9 cellular contexts compared by ENCODE assay signal in the genomic region with DNA sequence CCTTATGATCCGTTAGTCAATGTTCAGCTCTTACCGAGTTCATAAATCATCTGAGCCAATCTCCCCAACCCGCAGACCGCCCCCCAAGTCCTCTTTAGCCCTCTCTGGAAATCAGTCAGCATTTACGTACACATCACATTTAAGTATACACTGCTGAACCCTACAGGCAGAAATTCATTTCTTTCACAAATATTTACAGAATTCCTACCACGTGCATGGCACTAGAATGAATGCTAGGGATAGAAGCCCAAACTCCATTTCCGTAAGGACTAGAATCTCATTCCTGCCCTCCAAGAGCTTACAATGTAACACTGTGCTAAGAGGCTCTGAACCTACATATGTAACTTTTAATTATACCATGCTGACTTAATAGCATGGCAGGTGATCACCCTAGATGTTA. TPM values are rescaled to one million over a fixed set of nuclear protein-coding genes. Genes with fewer than 3 reads are reported as not detected.
A peak's percentile ranks its signal among the peaks of the same experiment; 100 is the strongest.
DNase-seq lines count a peak whose midpoint lies in the region; ATAC-seq and TF ChIP-seq lines count a peak whose summit lies in the region.
"Had no signal": no experiment of that assay in that cellular context is flagged by ENCODE, and none has a peak within 500 bp of the region (broad histone marks: within the 10 kb centered on the region; RNA-seq: fewer than 3 reads in every experiment).

No MANE protein-coding gene starts in this region.

- peak overlapping the region; percentile 100 for H3K27ac Mint-ChIP-seq in chondrocyte (ENCODE audit: unreplicated experiment)
- peak overlapping the region; percentile 94 to 97 for H3K27ac Mint-ChIP-seq in natural killer cell treated with Interleukin-12 subunit alpha and Interleukin-12 subunit beta and Interleukin-15 and Interleukin-18, amount 100 ng/mL, for 72 hours

- peaks cover 69% of the 10 kb centered on the region for H3K4me1 Mint-ChIP-seq in chondrocyte (ENCODE audit: low read depth)
- H3K4me1 Mint-ChIP-seq in natural killer cell treated with Interleukin-12 subunit alpha and Interleukin-12 subunit beta and Interleukin-15 and Interleukin-18, amount 100 ng/mL, for 72 hours (ENCODE audit: low read depth in 2 of 2): peaks cover 41 to 46% of the 10 kb centered on the region in 2 donors

- peaks cover 8% of the 10 kb centered on the region for H3K36me3 Mint-ChIP-seq in chondrocyte (ENCODE audit: low read depth)
- peaks cover 10% of the 10 kb centered on the region for H3K36me3 Mint-ChIP-seq in natural killer cell treated with Interleukin-12 subunit alpha and Interleukin-12 subunit beta and Interleukin-15 and Interleukin-18, amount 100 ng/mL, for 72 hours

- H4K20me1 ChIP-seq in Karpas-422 (ENCODE audit: insufficient read depth, low read depth, low read length): peaks cover 25% of the 10 kb centered on the region

- H3K4me3 Mint-ChIP-seq in chondrocyte (ENCODE audit: unreplicated experiment): peak overlapping the region; percentile 100
- H3K4me3 Mint-ChIP-seq in natural killer cell treated with Interleukin-12 subunit alpha and Interleukin-12 subunit beta and Interleukin-15 and Interleukin-18, amount 100 ng/mL, for 72 hours: peak overlapping the region; percentile 100

- TF ChIP-seq CTCF in chondrocyte (IDR thresholded peaks at IDR 0.05): peak; percentile 65

- H3K4me2 ChIP-seq in Karpas-422 (ENCODE audit: low read depth, low read length, poor library complexity, severe bottlenecking): peak overlapping the region; percentile 85

- no peak for ATAC-seq in natural killer cell treated with Interleukin-12 subunit alpha and Interleukin-12 subunit beta and Interleukin-15 and Interleukin-18, amount 100 ng/mL, for 72 hours
- ATAC-seq in HG03139 (IDR thresholded peaks at IDR 0.05; ENCODE audit: unreplicated experiment) (no peak), GM19324 (IDR thresholded peaks at IDR 0.05; ENCODE audit: low FRiP score, unreplicated experiment) (no peak)

- no peaks in the 10 kb centered on the region for H3K9me3 ChIP-seq in Karpas-422 (ENCODE audit: low read length)

- peaks cover 64% of the 10 kb centered on the region for H3K79me2 ChIP-seq in Karpas-422 (ENCODE audit: low read length)

- no peaks in the 10 kb centered on the region for H3K9me2 ChIP-seq in Karpas-422 (replicated peaks; ENCODE audit: insufficient read depth, low read length)

- peak overlapping the region; percentile 88 for H3K4me3 ChIP-seq in Karpas-422 (ENCODE audit: low read length)

- peak overlapping the region; percentile 65 for H3K27ac ChIP-seq in Karpas-422 (ENCODE audit: low read length)

- H3K4me1 ChIP-seq in Karpas-422 (ENCODE audit: low read length): peaks cover 47% of the 10 kb centered on the region

- H3K9ac ChIP-seq in Karpas-422 (ENCODE audit: low read length): peak overlapping the region; percentile 89

- no peaks in the 10 kb centered on the region for H3K27me3 Mint-ChIP-seq in chondrocyte (ENCODE audit: low read depth)
- no peaks in the 10 kb centered on the region for H3K27me3 Mint-ChIP-seq in natural killer cell treated with Interleukin-12 subunit alpha and Interleukin-12 subunit beta and Interleukin-15 and Interleukin-18, amount 100 ng/mL, for 72 hours

- H3K36me3 ChIP-seq in Karpas-422 (ENCODE audit: insufficient read depth, low read length): peaks cover 10% of the 10 kb centered on the region; the same call in 1 of the 2 replicates

- H3K9me3 Mint-ChIP-seq in chondrocyte (ENCODE audit: low read depth): no peaks in the 10 kb centered on the region
- H3K9me3 Mint-ChIP-seq in natural killer cell treated with Interleukin-12 subunit alpha and Interleukin-12 subunit beta and Interleukin-15 and Interleukin-18, amount 100 ng/mL, for 72 hours: no peaks in the 10 kb centered on the region

- DNase-seq in CD1c-positive myeloid dendritic cell (ENCODE audit: extremely low spot score): peak; percentile 39
- peak; percentile 52 for DNase-seq in Karpas-422
- DNase-seq in chondrocyte (ENCODE audit: low spot score): no peak
- no peak for DNase-seq in natural killer cell treated with Interleukin-12 subunit alpha and Interleukin-12 subunit beta and Interleukin-15 and Interleukin-18, amount 100 ng/mL, for 72 hours (ENCODE audit: low spot score)
- DNase-seq in NCI-H2081 treated with DMSO at 0.1 percent for 48 hours (lab: John Stamatoyannopoulos, UW): no peak
- no peak for DNase-seq in pons (ENCODE audit: low spot score)
- DNase-seq: activated CD4-positive, alpha-beta T cell treated with anti-CD3 and anti-CD28 coated beads, Interleukin-2, amount 50 U/mL, for 48 hours had no signal

- no peaks in the 10 kb centered on the region for H3K27me3 ChIP-seq in Karpas-422 (ENCODE audit: low read length)

- no peak overlapping the region for H2AFZ ChIP-seq in Karpas-422 (ENCODE audit: low read length)

RNA-seq across cellular contexts. Expression of a gene that starts 1.8 kb away (rescaled TPM):
- 18.8 and 19.6 TPM in 2 replicates for total RNA-seq in Karpas-422 (2014; rRNA removed; shearing (Covaris generic); ENCODE audit: low replicate concordance)
- 30.3 to 33.0 TPM (median 31.5 TPM) in 3 replicates for total RNA-seq in chondrocyte
- 10 to 100 TPM; 21.9 to 27.0 TPM for total RNA-seq in natural killer cell treated with Interleukin-12 subunit alpha and Interleukin-12 subunit beta and Interleukin-15 and Interleukin-18, amount 100 ng/mL, for 72 hours

RNA-seq across cellular contexts. Expression of a gene that starts 21.8 kb away (rescaled TPM):
- not detected in 2 replicates for total RNA-seq in Karpas-422 (2014; rRNA removed; shearing (Covaris generic); ENCODE audit: low replicate concordance)
- 46.6 to 75.9 TPM (median 71.2 TPM) in 3 replicates for total RNA-seq in chondrocyte
- total RNA-seq in natural killer cell treated with Interleukin-12 subunit alpha and Interleukin-12 subunit beta and Interleukin-15 and Interleukin-18, amount 100 ng/mL, for 72 hours: 1 to 10 TPM; 1.0 to 2.0 TPM

RNA-seq across cellular contexts. Expression of a gene that starts 38.3 kb away (rescaled TPM):
- total RNA-seq in Karpas-422 (2014; rRNA removed; shearing (Covaris generic); ENCODE audit: low replicate concordance): 0.89 and 0.97 TPM in 2 replicates
- total RNA-seq in chondrocyte: not detected in 3 replicates
- not detected for total RNA-seq in natural killer cell treated with Interleukin-12 subunit alpha and Interleukin-12 subunit beta and Interleukin-15 and Interleukin-18, amount 100 ng/mL, for 72 hours

Comparison
In these comparisons a context has a peak if more than half of its experiments do, and no peak if none do; other contexts are left out.
1. DNase-seq: peak in CD1c-positive myeloid dendritic cell (single experiment) and Karpas-422 (single experiment); none in chondrocyte (single experiment), natural killer cell treated with Interleukin-12 subunit alpha and Interleukin-12 subunit beta and Interleukin-15 and Interleukin-18, amount 100 ng/mL, for 72 hours (single experiment), NCI-H2081 treated with DMSO at 0.1 percent for 48 hours (single experiment) and pons (single experiment).
2. RNA of a gene that starts 21.8 kb away (total RNA-seq): 46.6 to 75.9 TPM in chondrocyte; 1.0 to 2.0 TPM in natural killer cell treated with Interleukin-12 subunit alpha and Interleukin-12 subunit beta and Interleukin-15 and Interleukin-18, amount 100 ng/mL, for 72 hours and not detected in Karpas-422; every median in the first group is over 10 times any median in the second.